In genomic region chr14:63875311-63875710, GRCh38 we compare ENCODE assay signal across 9 cellular contexts. TPM values are rescaled to one million over a fixed set of nuclear protein-coding genes. Genes with fewer than 3 reads are reported as not detected.
A peak's percentile ranks its signal among the peaks of the same experiment; 100 is the strongest.
DNase-seq lines count a peak whose midpoint lies in the region; ATAC-seq, FAIRE-seq and TF ChIP-seq lines count a peak whose summit lies in the region.
"Had no signal": no experiment of that assay in that cellular context is flagged by ENCODE, and none has a peak within 500 bp of the region (broad histone marks: within the 10 kb centered on the region; RNA-seq: fewer than 3 reads in every experiment).

No MANE protein-coding gene starts in this region.

- H3K79me2 ChIP-seq in endothelial cell of umbilical vein (ENCODE audit: control insufficient read depth, insufficient read depth, low read length): peaks cover 3% of the 10 kb centered on the region

- CTCF ChIA-PET in Panc1 (lab: Charles Lee): no interaction called here
- CTCF ChIA-PET in endothelial cell of umbilical vein (lab: Charles Lee): interaction anchor here (0.7 to 2.0 kb wide), 2 partner anchors 9 to 16 kb away, joined by 3 to 6 read pairs; no protein-coding TSS in a partner anchor

- no peak overlapping the region for H2AFZ ChIP-seq in endothelial cell of umbilical vein (ENCODE audit: low read depth, low read length)

- H3K27me3 ChIP-seq in Panc1 (ENCODE audit: control insufficient read depth, insufficient read depth, low read length) (no peaks in the 10 kb centered on the region), endothelial cell of umbilical vein (ENCODE audit: control insufficient read depth in 2 of 2, insufficient read depth in 2 of 2, low read length in 2 of 2) (no peaks in the 10 kb centered on the region), left lung (no peaks in the 10 kb centered on the region), transverse colon (no peaks in the 10 kb centered on the region)

- H4K20me1 ChIP-seq in endothelial cell of umbilical vein (replicated peaks; ENCODE audit: control insufficient read depth, extremely low read depth, insufficient read depth, low read length): no peaks in the 10 kb centered on the region

- peak; percentile 64 for FAIRE-seq in endothelial cell of umbilical vein (lab: Jason Lieb, UNC)

- TSS peak; percentile 45 for BruUV-seq in Panc1 (replicated peaks; lab: Mats Ljungman, UMichigan)
- BruUV-seq in endothelial cell of umbilical vein (replicated peaks; lab: Mats Ljungman, UMichigan): no TSS peak

- H3K9me3 ChIP-seq in Panc1 (ENCODE audit: control insufficient read depth, insufficient read depth, low read depth, low read length): no peaks in the 10 kb centered on the region
- no peaks in the 10 kb centered on the region for H3K9me3 ChIP-seq in endothelial cell of umbilical vein (replicated peaks; ENCODE audit: control insufficient read depth, insufficient read depth, low read length)
- no peaks in the 10 kb centered on the region for H3K9me3 ChIP-seq in left lung
- no peaks in the 10 kb centered on the region for H3K9me3 ChIP-seq in transverse colon

- H3K9ac ChIP-seq in endothelial cell of umbilical vein (replicated peaks; ENCODE audit: extremely low read depth, insufficient read depth, low read length): no peak overlapping the region

- H3K4me3 ChIP-seq in Panc1 (ENCODE audit: low read depth in 2 of 2, low read length in 2 of 2) (no peak overlapping the region), endothelial cell of umbilical vein (replicated peaks in 1 of 3; ENCODE audit: insufficient read depth in 1 of 3, low read depth in 1 of 3, low read length in 3 of 3) (no peak overlapping the region), left lung (no peak overlapping the region), transverse colon (no peak overlapping the region)

- no peaks in the 10 kb centered on the region for H3K4me1 ChIP-seq in Panc1 (ENCODE audit: control insufficient read depth, insufficient read depth, low read length)
- H3K4me1 ChIP-seq in endothelial cell of umbilical vein (ENCODE audit: control insufficient read depth, extremely low read depth, insufficient read depth, low read length): peaks cover 8% of the 10 kb centered on the region
- H3K4me1 ChIP-seq in left lung: peaks cover 2 to 19% of the 10 kb centered on the region in 2 donors
- peaks cover 19 to 54% (median 33%) of the 10 kb centered on the region in 4 donors for H3K4me1 ChIP-seq in transverse colon

- POLR2A ChIA-PET in Panc1 (lab: Charles Lee) (no interaction called here), endothelial cell of umbilical vein (lab: Charles Lee) (no interaction called here)

- DNase-seq in Panc1 (ENCODE audit: low read depth, low spot score) (no peak), endothelial cell of umbilical vein (ENCODE audit: low read depth, low spot score) (peak; percentile 54), left lung (no peak), transverse colon (no peak), DMS53 (lab: John Stamatoyannopoulos, UW) (no peak), substantia nigra (lab: John Stamatoyannopoulos, UW) (no peak), activated T-cell treated with anti-CD3 and anti-CD28 coated beads for 4 hours (no peak)
- DNase-seq in activated CD8-positive, alpha-beta memory T cell treated with anti-CD3 and anti-CD28 coated beads, Interleukin-2, amount 50 U/mL, for 4 hours: no peak
- DNase-seq: anterior cingulate cortex had no signal

- ATAC-seq in Panc1 (no peak), left lung (peak; percentile 33)

- H3K27ac ChIP-seq in Panc1 (ENCODE audit: low read length) (no peak overlapping the region), endothelial cell of umbilical vein (ENCODE audit: insufficient read depth, low read depth, low read length) (no peak overlapping the region), left lung (peak overlapping the region; percentile 31 to 33), transverse colon (peak overlapping the region in 3 of 4 donors; percentile 5 to 23 (median 22)), substantia nigra (ENCODE audit: low read depth, low read length, poor library complexity, severe bottlenecking) (no peak overlapping the region)

- H3K9me1 ChIP-seq in endothelial cell of umbilical vein (replicated peaks; ENCODE audit: control insufficient read depth, extremely low read depth, insufficient read depth, low read length): no peaks in the 10 kb centered on the region

- TF ChIP-seq CTCF in Panc1 (IDR thresholded peaks at IDR 0.05) (no peak), endothelial cell of umbilical vein (IDR thresholded peaks at IDR 0.05; ENCODE audit: extremely low read depth in 1 of 2, insufficient read depth in 1 of 2, low read depth in 1 of 2, low read length in 2 of 2) (no peak), left lung (IDR thresholded peaks at IDR 0.05) (no peak), transverse colon (IDR thresholded peaks at IDR 0.05) (no peak)

- H3K36me3 ChIP-seq in Panc1 (ENCODE audit: control insufficient read depth, insufficient read depth, low read length): no peaks in the 10 kb centered on the region
- no peaks in the 10 kb centered on the region for H3K36me3 ChIP-seq in endothelial cell of umbilical vein (ENCODE audit: control insufficient read depth in 2 of 2, extremely low read depth in 1 of 2, insufficient read depth in 2 of 2, low read length in 2 of 2)
- no peaks in the 10 kb centered on the region for H3K36me3 ChIP-seq in left lung
- no peaks in the 10 kb centered on the region for H3K36me3 ChIP-seq in transverse colon

- no peak for TF ChIP-seq POLR2A in endothelial cell of umbilical vein (IDR thresholded peaks at IDR 0.05; ENCODE audit: low read depth, low read length)
- no peak for TF ChIP-seq POLR2A in transverse colon (IDR thresholded peaks at IDR 0.05)

- TF ChIP-seq EP300 in transverse colon (IDR thresholded peaks at IDR 0.05; ENCODE audit: low read depth): no peak

- intact Hi-C loops in Panc1 (cut with micrococcal nuclease; ENCODE audit: unreplicated experiment) (no loop called here), endothelial cell of umbilical vein (cut with micrococcal nuclease) (no loop called here), left lung (cut with DNase I) (no loop called here), transverse colon (cut with DNase I; ENCODE audit: low total_unique reads) (no loop called here)

- in situ Hi-C loops in Panc1 (cut with HindIII; ENCODE audit: low pct_unique_long_range_greater_than_20kb, low sequenced_read_pairs) (no loop called here), transverse colon (cut with MboI; ENCODE audit: low pct_ligation_motif_present in 1 of 4, low pct_unique_long_range_greater_than_20kb in 1 of 4, low sequenced_read_pairs in 3 of 4) (no loop called here)

- no peak overlapping the region for H3K4me2 ChIP-seq in endothelial cell of umbilical vein (ENCODE audit: insufficient read depth, low read length)

- WGBS in transverse colon (ENCODE audit: low coverage in 1 of 2), 2 donors: 54 to 59% methylated on average over 2 of the region's 2 CpGs

- dilution Hi-C loops in endothelial cell of umbilical vein (cut with MboI; ENCODE audit: extremely low pct_ligation_motif_present, low sequenced_read_pairs): no loop called here

TF ChIP-seq in endothelial cell of umbilical vein, 7 proteins besides CTCF, POLR2A, EP300 and RAD21:
- TF ChIP-seq JUN (IDR thresholded peaks at IDR 0.05; ENCODE audit: borderline replicate concordance, insufficient read depth, insufficient read length, low read depth): peak; percentile 34
- TF ChIP-seq FOS (IDR thresholded peaks at IDR 0.05; ENCODE audit: borderline replicate concordance, insufficient read depth, low read length): no peak

RNA-seq across cellular contexts. Expression of gene SYNE2, which starts 22.5 kb away (rescaled TPM):
- total RNA-seq in Panc1 (2021; ENCODE audit: unreplicated experiment): 37.5 TPM
- 39.8 TPM for polyA plus RNA-seq in Panc1 (2012; ENCODE audit: insufficient read length)
- total RNA-seq in endothelial cell of umbilical vein: 42.7 and 53.7 TPM in 2 replicates
- polyA plus RNA-seq in endothelial cell of umbilical vein: 16.0 and 17.6 TPM in 2 replicates
- 17.0 and 17.6 TPM in 2 replicates for polyA plus RNA-seq in endothelial cell of umbilical vein (2011; cell fraction: cytosol; rRNA removed)
- polyA plus RNA-seq in endothelial cell of umbilical vein (2011; cell fraction: nucleus; rRNA removed): 79.1 and 92.8 TPM in 2 replicates
- polyA plus RNA-seq in endothelial cell of umbilical vein (2012): 13.4 and 14.2 TPM in 2 replicates
- polyA minus RNA-seq in endothelial cell of umbilical vein: 117 and 118 TPM in 2 replicates
- 41.0 TPM for polyA minus RNA-seq in endothelial cell of umbilical vein (2011; cell fraction: cytosol; rRNA and poly(A)+ RNA removed)
- 256 and 331 TPM in 2 replicates for polyA minus RNA-seq in endothelial cell of umbilical vein (2011; cell fraction: nucleus; rRNA and poly(A)+ RNA removed)
- total RNA-seq in left lung: 10 to 100 TPM; 59.6 to 72.1 TPM
- 100 to 1,000 TPM; 242 to 491 (median 304) TPM for total RNA-seq in transverse colon

Comparison
In these comparisons a context has a peak if more than half of its experiments do, and no peak if none do; other contexts are left out.
1. H3K27ac ChIP-seq: peak in left lung (2 of 2) and transverse colon (3 of 4); none in Panc1 (single experiment), endothelial cell of umbilical vein (single experiment) and substantia nigra (single experiment).